In genomic region chr14:73432124-73432523, GRCh38 we compare ENCODE assay signal across 25 cellular contexts.
"Had no signal": no experiment of that assay in that cellular context is flagged by ENCODE, and none has a peak within 500 bp of the region (broad histone marks: within the 10 kb centered on the region; RNA-seq: fewer than 3 reads in every experiment).

No MANE protein-coding gene starts in this region.

- H3K27ac ChIP-seq: gastrocnemius medialis, left lung, neural progenitor cell, parathyroid adenoma, right atrium auricular region, sigmoid colon, testis, tibial artery, uterus had no signal

- H3K9me3 Mint-ChIP-seq: effector memory CD8-positive, alpha-beta T cell; mesothelial cell of epicardium; naive B cell; natural killer cell treated with Interleukin-12 subunit alpha and Interleukin-12 subunit beta and Interleukin-15 and Interleukin-18, amount 100 ng/mL, for 72 hours; neural progenitor cell; stimulated activated memory B cell treated with anti-CD40 and anti-IgM and Interleukin-4, amounts not matched to agents 10 μg/mL and 1 μg/mL and 100 μg/mL, for 72 hours; type B pancreatic cell had no signal

- H3K27ac Mint-ChIP-seq: effector memory CD8-positive, alpha-beta T cell; mesothelial cell of epicardium; natural killer cell treated with Interleukin-12 subunit alpha and Interleukin-12 subunit beta and Interleukin-15 and Interleukin-18, amount 100 ng/mL, for 72 hours; neural progenitor cell; progenitor cell of endocrine pancreas; stimulated activated memory B cell treated with anti-CD40 and anti-IgM and Interleukin-4, amounts not matched to agents 10 μg/mL and 1 μg/mL and 100 μg/mL, for 72 hours; type B pancreatic cell had no signal

- ATAC-seq: effector memory CD8-positive, alpha-beta T cell; gastrocnemius medialis; left lung; mucosa of descending colon; natural killer cell treated with Interleukin-12 subunit alpha and Interleukin-12 subunit beta and Interleukin-15 and Interleukin-18, amount 100 ng/mL, for 72 hours; stimulated activated memory B cell treated with anti-CD40 and anti-IgM and Interleukin-4, amounts not matched to agents 10 μg/mL and 1 μg/mL and 100 μg/mL, for 72 hours; stimulated activated naive CD8-positive, alpha-beta T cell treated with anti-CD3 and anti-CD28 coated beads, Interleukin-15, Interleukin-2, amounts not matched to agents 100 U/mL and 50 U/mL, for 24 hours had no signal

- H3K4me3 ChIP-seq: gastrocnemius medialis, left lung, mucosa of descending colon, neural progenitor cell, right atrium auricular region, sigmoid colon, testis, tibial artery, uterus had no signal

- H3K4me1 Mint-ChIP-seq: neural progenitor cell had no signal

- H3K27me3 ChIP-seq: gastrocnemius medialis, left lung, neural progenitor cell, right atrium auricular region, sigmoid colon, testis, tibial artery, uterus had no signal

- H3K27me3 Mint-ChIP-seq: effector memory CD8-positive, alpha-beta T cell; naive B cell; natural killer cell treated with Interleukin-12 subunit alpha and Interleukin-12 subunit beta and Interleukin-15 and Interleukin-18, amount 100 ng/mL, for 72 hours; progenitor cell of endocrine pancreas; stimulated activated memory B cell treated with anti-CD40 and anti-IgM and Interleukin-4, amounts not matched to agents 10 μg/mL and 1 μg/mL and 100 μg/mL, for 72 hours; type B pancreatic cell had no signal

- H3K4me1 ChIP-seq: neural progenitor cell, parathyroid adenoma, testis, uterus had no signal

- H3K36me3 Mint-ChIP-seq: mesothelial cell of epicardium; naive B cell; natural killer cell treated with Interleukin-12 subunit alpha and Interleukin-12 subunit beta and Interleukin-15 and Interleukin-18, amount 100 ng/mL, for 72 hours; stimulated activated memory B cell treated with anti-CD40 and anti-IgM and Interleukin-4, amounts not matched to agents 10 μg/mL and 1 μg/mL and 100 μg/mL, for 72 hours had no signal

- DNase-seq: cortex of kidney; effector memory CD8-positive, alpha-beta T cell; gastrocnemius medialis; head of caudate nucleus; kidney; left lung; mesenchymal stem cell; mucosa of descending colon; naive B cell; sigmoid colon; stimulated activated CD4-positive, alpha-beta T cell treated with anti-CD3 and anti-CD28 coated beads, Interleukin-2, amount 100 ng/mL, for 24 hours; stimulated activated CD4-positive, alpha-beta T cell treated with anti-CD3 and anti-CD28 coated beads, Interleukin-4, amount 100 ng/mL, for 24 hours; stimulated activated naive CD8-positive, alpha-beta T cell treated with anti-CD3 and anti-CD28 coated beads, Interleukin-15, Interleukin-2, amounts not matched to agents 100 U/mL and 50 U/mL, for 24 hours; substantia nigra; testis; tibial artery; uterus had no signal

- H3K9me3 ChIP-seq: gastrocnemius medialis, left lung, mucosa of descending colon, right atrium auricular region, sigmoid colon, testis, tibial artery, uterus had no signal

- H3K36me3 ChIP-seq: gastrocnemius medialis, left lung, neural progenitor cell, right atrium auricular region, sigmoid colon, tibial artery, uterus had no signal

- H3K4me3 Mint-ChIP-seq: effector memory CD8-positive, alpha-beta T cell; mesothelial cell of epicardium; naive B cell; natural killer cell treated with Interleukin-12 subunit alpha and Interleukin-12 subunit beta and Interleukin-15 and Interleukin-18, amount 100 ng/mL, for 72 hours; neural progenitor cell; stimulated activated memory B cell treated with anti-CD40 and anti-IgM and Interleukin-4, amounts not matched to agents 10 μg/mL and 1 μg/mL and 100 μg/mL, for 72 hours; type B pancreatic cell had no signal
